ENCODE assay signal across 10 cellular contexts in genomic region chr3:114451051-114451451, GRCh38.
DNase-seq lines count a peak whose midpoint lies in the region; ATAC-seq and TF ChIP-seq lines count a peak whose summit lies in the region.
"Had no signal": no experiment of that assay in that cellular context is flagged by ENCODE, and none has a peak within 500 bp of the region (broad histone marks: within the 10 kb centered on the region; RNA-seq: fewer than 3 reads in every experiment).

No MANE protein-coding gene starts in this region.

- H3K9me3 ChIP-seq in HAP-1 (no peaks in the 10 kb centered on the region), breast epithelium (no peaks in the 10 kb centered on the region), mucosa of descending colon (no peaks in the 10 kb centered on the region), endodermal cell (ENCODE audit: control insufficient read depth, low read length) (no peaks in the 10 kb centered on the region)

- 77% methylated on average over 1 of the region's 2 CpGs; no CpG with 5 or more reads in 1 of the 2 experiments for WGBS in endodermal cell (ENCODE audit: insufficient coverage in 1 of 2, insufficient read length in 1 of 2), 2 experiments

- H3K4me1 Mint-ChIP-seq in endodermal cell = no peaks in the 10 kb centered on the region

- H3K9ac ChIP-seq in endodermal cell (ENCODE audit: extremely low read depth, low read length, poor library complexity, severe bottlenecking) = no peak overlapping the region

- H3K4me3 ChIP-seq in AG10803 (ENCODE audit: low read length) = peak overlapping the region; percentile 43
- H3K4me3 ChIP-seq in HAP-1 = peak overlapping the region; percentile 3; the same call in 1 of the 2 replicates
- peak overlapping the region; percentile 8 to 57 (median 29) for H3K4me3 ChIP-seq in breast epithelium
- H3K4me3 ChIP-seq in mucosa of descending colon = no peak overlapping the region
- H3K4me3 ChIP-seq in endodermal cell (ENCODE audit: low read length) = no peak overlapping the region

- peak overlapping the region; percentile 85 to 90 for H3K27ac ChIP-seq in breast epithelium
- H3K27ac ChIP-seq in endodermal cell (ENCODE audit: low read depth, low read length) = no peak overlapping the region

- no peaks in the 10 kb centered on the region for H3K36me3 ChIP-seq in HAP-1 (replicated peaks)
- H3K36me3 ChIP-seq in breast epithelium = no peaks in the 10 kb centered on the region
- H3K36me3 ChIP-seq in mucosa of descending colon (ENCODE audit: low read depth) = no peaks in the 10 kb centered on the region
- no peaks in the 10 kb centered on the region for H3K36me3 ChIP-seq in endodermal cell (ENCODE audit: control insufficient read depth, insufficient read depth, low read length)

- H3K36me3 Mint-ChIP-seq in endodermal cell (ENCODE audit: low read depth) = no peaks in the 10 kb centered on the region

- H3K9me3 Mint-ChIP-seq in endodermal cell = no peaks in the 10 kb centered on the region

- TF ChIP-seq POLR2A in breast epithelium (IDR thresholded peaks at IDR 0.05) = no peak

- H3K27me3 Mint-ChIP-seq in endodermal cell (ENCODE audit: insufficient read depth) = peaks cover 4% of the 10 kb centered on the region

- H3K4me3 Mint-ChIP-seq in endodermal cell = no peak overlapping the region

- in situ Hi-C loops in HAP-1 (cut with MboI; ENCODE audit: low sequenced_read_pairs) = no loop called here

- no peaks in the 10 kb centered on the region for H3K27me3 ChIP-seq in HAP-1 (ENCODE audit: low read depth)
- H3K27me3 ChIP-seq in breast epithelium = no peaks in the 10 kb centered on the region
- H3K27me3 ChIP-seq in endodermal cell (ENCODE audit: control insufficient read depth, insufficient read depth, low read length, poor library complexity, severe bottlenecking) = no peaks in the 10 kb centered on the region

- no peak overlapping the region for H3K27ac Mint-ChIP-seq in endodermal cell

- intact Hi-C loops in breast epithelium (cut with DNase I; ENCODE audit: low total_unique reads) = no loop called here
- intact Hi-C loops in mucosa of descending colon (cut with DNase I, micrococcal nuclease) = no loop called here

- DNase-seq in AG10803 (ENCODE audit: low read depth) (no peak), HAP-1 (ENCODE audit: low spot score in 2 of 2) (peak in 1 of 2 experiments; percentile 32), breast epithelium (ENCODE audit: low spot score in 2 of 2) (no peak), mucosa of descending colon (no peak), NCI-H524 treated with DMSO at 0.1 percent for 48 hours (lab: John Stamatoyannopoulos, UW) (no peak), GOT3 (lab: John Stamatoyannopoulos, UW) (no peak), endodermal cell (no peak)
- DNase-seq: DND-41 had no signal

- ATAC-seq in mucosa of descending colon (peak; percentile 51), HG03571 (IDR thresholded peaks at IDR 0.05; ENCODE audit: unreplicated experiment) (no peak)
- ATAC-seq: Panc1 had no signal

- TF ChIP-seq CTCF in AG10803 (conservative IDR thresholded peaks at IDR 0.05; ENCODE audit: low read length) (no peak), breast epithelium (IDR thresholded peaks at IDR 0.05) (no peak), mucosa of descending colon (IDR thresholded peaks at IDR 0.05) (no peak), endodermal cell (conservative IDR thresholded peaks at IDR 0.05) (no peak)

- peaks cover 65% of the 10 kb centered on the region for H3K4me1 ChIP-seq in HAP-1
- peaks cover 0 to 6% of the 10 kb centered on the region in 2 donors for H3K4me1 ChIP-seq in breast epithelium
- H3K4me1 ChIP-seq in mucosa of descending colon (ENCODE audit: low read depth) = no peaks in the 10 kb centered on the region
- no peaks in the 10 kb centered on the region for H3K4me1 ChIP-seq in endodermal cell (ENCODE audit: control insufficient read depth, insufficient read depth, low read length)

Comparison
In these comparisons a context has a peak if more than half of its experiments do, and no peak if none do; other contexts are left out.
1. H3K4me3 ChIP-seq: peak in AG10803 (single experiment), HAP-1 (single experiment) and breast epithelium (3 of 3); none in mucosa of descending colon (single experiment) and endodermal cell (single experiment).